Comparison of ENCODE assay signal across 1 cellular context in the genomic region with DNA sequence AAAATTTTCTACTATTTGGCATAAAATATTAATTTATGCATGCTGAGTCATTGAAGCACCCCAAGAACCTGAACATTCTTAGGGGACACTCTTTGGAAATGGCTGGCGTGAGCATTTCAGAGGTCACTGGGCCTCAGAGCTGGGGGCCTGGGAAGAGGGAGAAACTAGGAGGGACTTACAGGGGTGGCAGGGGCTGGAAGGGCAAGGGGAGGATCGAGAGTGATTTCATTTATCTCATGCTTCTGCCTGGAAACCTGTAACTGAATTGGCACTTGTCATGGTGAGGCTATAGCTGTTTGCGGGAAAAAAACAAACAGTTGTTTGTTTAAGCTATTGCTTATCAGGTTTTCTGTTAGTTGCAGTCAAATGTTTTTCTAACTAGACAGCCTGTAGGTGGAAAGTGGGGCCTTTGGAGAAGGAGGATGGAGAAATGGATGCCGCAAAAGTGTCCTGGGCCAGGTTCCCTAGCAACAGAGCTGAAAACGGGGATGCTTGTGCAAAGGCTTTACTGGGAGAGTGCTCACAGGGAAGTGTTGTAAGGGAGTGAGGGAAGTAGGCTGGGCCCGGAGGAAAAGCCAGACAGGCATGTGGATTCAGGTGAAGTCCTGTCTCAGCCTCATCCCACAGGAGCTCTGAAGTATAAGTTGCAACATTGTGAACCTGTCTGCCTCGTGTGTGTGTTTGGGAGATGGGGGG.
TF ChIP-seq lines count a peak whose summit lies in the region.

No MANE protein-coding gene starts in this region.

TF ChIP-seq in GM23338, 12 proteins besides CTCF, POLR2A, EP300 and RAD21:
- TF ChIP-seq, protein P1, sequence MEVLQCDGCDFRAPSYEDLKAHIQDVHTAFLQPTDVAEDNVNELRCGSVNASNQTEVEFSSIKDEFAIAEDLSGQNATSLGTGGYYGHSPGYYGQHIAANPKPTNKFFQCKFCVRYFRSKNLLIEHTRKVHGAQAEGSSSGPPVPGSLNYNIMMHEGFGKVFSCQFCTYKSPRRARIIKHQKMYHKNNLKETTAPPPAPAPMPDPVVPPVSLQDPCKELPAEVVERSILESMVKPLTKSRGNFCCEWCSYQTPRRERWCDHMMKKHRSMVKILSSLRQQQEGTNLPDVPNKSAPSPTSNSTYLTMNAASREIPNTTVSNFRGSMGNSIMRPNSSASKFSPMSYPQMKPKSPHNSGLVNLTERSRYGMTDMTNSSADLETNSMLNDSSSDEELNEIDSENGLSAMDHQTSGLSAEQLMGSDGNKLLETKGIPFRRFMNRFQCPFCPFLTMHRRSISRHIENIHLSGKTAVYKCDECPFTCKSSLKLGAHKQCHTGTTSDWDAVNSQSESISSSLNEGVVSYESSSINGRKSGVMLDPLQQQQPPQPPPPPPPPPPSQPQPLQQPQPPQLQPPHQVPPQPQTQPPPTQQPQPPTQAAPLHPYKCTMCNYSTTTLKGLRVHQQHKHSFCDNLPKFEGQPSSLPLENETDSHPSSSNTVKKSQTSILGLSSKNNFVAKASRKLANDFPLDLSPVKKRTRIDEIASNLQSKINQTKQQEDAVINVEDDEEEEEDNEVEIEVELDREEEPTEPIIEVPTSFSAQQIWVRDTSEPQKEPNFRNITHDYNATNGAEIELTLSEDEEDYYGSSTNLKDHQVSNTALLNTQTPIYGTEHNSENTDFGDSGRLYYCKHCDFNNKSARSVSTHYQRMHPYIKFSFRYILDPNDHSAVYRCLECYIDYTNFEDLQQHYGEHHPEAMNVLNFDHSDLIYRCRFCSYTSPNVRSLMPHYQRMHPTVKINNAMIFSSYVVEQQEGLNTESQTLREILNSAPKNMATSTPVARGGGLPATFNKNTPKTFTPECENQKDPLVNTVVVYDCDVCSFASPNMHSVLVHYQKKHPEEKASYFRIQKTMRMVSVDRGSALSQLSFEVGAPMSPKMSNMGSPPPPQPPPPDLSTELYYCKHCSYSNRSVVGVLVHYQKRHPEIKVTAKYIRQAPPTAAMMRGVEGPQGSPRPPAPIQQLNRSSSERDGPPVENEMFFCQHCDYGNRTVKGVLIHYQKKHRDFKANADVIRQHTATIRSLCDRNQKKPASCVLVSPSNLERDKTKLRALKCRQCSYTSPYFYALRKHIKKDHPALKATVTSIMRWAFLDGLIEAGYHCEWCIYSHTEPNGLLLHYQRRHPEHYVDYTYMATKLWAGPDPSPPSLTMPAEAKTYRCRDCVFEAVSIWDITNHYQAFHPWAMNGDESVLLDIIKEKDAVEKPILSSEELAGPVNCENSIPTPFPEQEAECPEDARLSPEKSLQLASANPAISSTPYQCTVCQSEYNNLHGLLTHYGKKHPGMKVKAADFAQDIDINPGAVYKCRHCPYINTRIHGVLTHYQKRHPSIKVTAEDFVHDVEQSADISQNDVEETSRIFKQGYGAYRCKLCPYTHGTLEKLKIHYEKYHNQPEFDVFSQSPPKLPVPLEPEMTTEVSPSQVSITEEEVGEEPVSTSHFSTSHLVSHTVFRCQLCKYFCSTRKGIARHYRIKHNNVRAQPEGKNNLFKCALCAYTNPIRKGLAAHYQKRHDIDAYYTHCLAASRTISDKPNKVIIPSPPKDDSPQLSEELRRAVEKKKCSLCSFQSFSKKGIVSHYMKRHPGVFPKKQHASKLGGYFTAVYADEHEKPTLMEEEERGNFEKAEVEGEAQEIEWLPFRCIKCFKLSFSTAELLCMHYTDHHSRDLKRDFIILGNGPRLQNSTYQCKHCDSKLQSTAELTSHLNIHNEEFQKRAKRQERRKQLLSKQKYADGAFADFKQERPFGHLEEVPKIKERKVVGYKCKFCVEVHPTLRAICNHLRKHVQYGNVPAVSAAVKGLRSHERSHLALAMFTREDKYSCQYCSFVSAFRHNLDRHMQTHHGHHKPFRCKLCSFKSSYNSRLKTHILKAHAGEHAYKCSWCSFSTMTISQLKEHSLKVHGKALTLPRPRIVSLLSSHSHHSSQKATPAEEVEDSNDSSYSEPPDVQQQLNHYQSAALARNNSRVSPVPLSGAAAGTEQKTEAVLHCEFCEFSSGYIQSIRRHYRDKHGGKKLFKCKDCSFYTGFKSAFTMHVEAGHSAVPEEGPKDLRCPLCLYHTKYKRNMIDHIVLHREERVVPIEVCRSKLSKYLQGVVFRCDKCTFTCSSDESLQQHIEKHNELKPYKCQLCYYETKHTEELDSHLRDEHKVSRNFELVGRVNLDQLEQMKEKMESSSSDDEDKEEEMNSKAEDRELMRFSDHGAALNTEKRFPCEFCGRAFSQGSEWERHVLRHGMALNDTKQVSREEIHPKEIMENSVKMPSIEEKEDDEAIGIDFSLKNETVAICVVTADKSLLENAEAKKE (CRISPR knock-in tag; IDR thresholded peaks at IDR 0.05) = no peak
- TF ChIP-seq ZNF114 (CRISPR knock-in tag; IDR thresholded peaks at IDR 0.05) = no peak
- TF ChIP-seq EZH2phosphoT487 (IDR thresholded peaks at IDR 0.05; ENCODE audit: unreplicated experiment) = no peak
- TF ChIP-seq POLR2AphosphoS5 (IDR thresholded peaks at IDR 0.05; ENCODE audit: low read depth) = no peak
